In the genomic region with DNA sequence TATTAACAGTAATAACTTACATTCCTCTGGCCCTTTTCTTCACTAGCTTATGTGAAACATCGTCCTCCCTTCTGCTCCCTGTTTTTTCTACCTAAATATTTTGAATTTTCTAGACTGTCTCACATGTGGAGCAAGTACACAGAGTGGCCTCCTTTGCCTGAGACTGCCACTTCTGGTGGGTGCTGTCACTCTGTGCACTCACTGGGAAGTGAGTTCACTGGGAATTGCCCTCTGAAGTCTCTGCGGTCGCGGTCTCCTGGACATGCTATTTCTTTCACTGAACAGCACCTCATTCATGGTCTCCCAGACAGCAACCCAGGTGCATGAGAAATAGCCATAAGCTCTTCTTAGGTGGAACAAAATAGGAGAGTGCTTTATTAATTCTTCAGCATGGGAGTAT, we compare ENCODE assay signal across 14 cellular contexts.
DNase-seq lines count a peak whose midpoint lies in the region; ATAC-seq and TF ChIP-seq lines count a peak whose summit lies in the region.
"Had no signal": no experiment of that assay in that cellular context is flagged by ENCODE, and none has a peak within 500 bp of the region (broad histone marks: within the 10 kb centered on the region; RNA-seq: fewer than 3 reads in every experiment).

No MANE protein-coding gene starts in this region.

- H3K27ac Mint-ChIP-seq in nephron progenitor cell = no peak overlapping the region
- H3K27ac Mint-ChIP-seq: CD4-positive, alpha-beta memory T cell had no signal

- ATAC-seq in heart right ventricle (peak in 5 of 8 donors; percentile 25 to 71 (median 59)), GM21723 (IDR thresholded peaks at IDR 0.05; ENCODE audit: unreplicated experiment) (no peak)
- ATAC-seq: A549, GM12878 had no signal

- 40 to 44% methylated on average over 4 of the region's 4 CpGs for WGBS in heart right ventricle, 2 donors

- DNase-seq in heart right ventricle (no peak), right atrium auricular region (ENCODE audit: low spot score) (no peak), islet precursor cell (peak; percentile 63), nephron progenitor cell (peak; percentile 36), vagina (ENCODE audit: extremely low spot score in 2 of 2) (no peak)
- DNase-seq: BE2C; CD4-positive, alpha-beta memory T cell; DMS79; GOT3; H9 had no signal

- TF ChIP-seq CTCF in heart right ventricle (IDR thresholded peaks at IDR 0.05) = no peak
- TF ChIP-seq CTCF in right atrium auricular region (IDR thresholded peaks at IDR 0.05) = no peak
- no peak for TF ChIP-seq CTCF in nephron progenitor cell (IDR thresholded peaks at IDR 0.05)
- no peak for TF ChIP-seq CTCF in vagina (IDR thresholded peaks at IDR 0.05)

- no peak overlapping the region for H3K27ac ChIP-seq in heart right ventricle
- H3K27ac ChIP-seq in right atrium auricular region = no peak overlapping the region
- H3K27ac ChIP-seq in vagina = no peak overlapping the region
- H3K27ac ChIP-seq: A549, C4-2B had no signal

- no peaks in the 10 kb centered on the region for H3K36me3 Mint-ChIP-seq in nephron progenitor cell (ENCODE audit: low read depth)
- H3K36me3 Mint-ChIP-seq: CD4-positive, alpha-beta memory T cell had no signal

- H3K4me1 Mint-ChIP-seq in nephron progenitor cell = peaks cover 11% of the 10 kb centered on the region
- H3K4me1 Mint-ChIP-seq: CD4-positive, alpha-beta memory T cell had no signal

- H3K27me3 ChIP-seq in heart right ventricle (no peaks in the 10 kb centered on the region), right atrium auricular region (no peaks in the 10 kb centered on the region), vagina (no peaks in the 10 kb centered on the region)
- H3K27me3 ChIP-seq: BE2C had no signal

- peaks cover 3% of the 10 kb centered on the region for H3K27me3 Mint-ChIP-seq in nephron progenitor cell (ENCODE audit: low read depth, poor library complexity)
- H3K27me3 Mint-ChIP-seq: CD4-positive, alpha-beta memory T cell had no signal

- H3K4me3 ChIP-seq in heart right ventricle (no peak overlapping the region), right atrium auricular region (no peak overlapping the region), vagina (no peak overlapping the region)
- H3K4me3 ChIP-seq: A549, GM12878 had no signal

- H3K4me3 Mint-ChIP-seq in nephron progenitor cell = no peak overlapping the region
- H3K4me3 Mint-ChIP-seq: CD4-positive, alpha-beta memory T cell; H9 had no signal

- no peaks in the 10 kb centered on the region for H3K9me3 Mint-ChIP-seq in nephron progenitor cell
- H3K9me3 Mint-ChIP-seq: H9 had no signal

- TF ChIP-seq POLR2A in vagina (IDR thresholded peaks at IDR 0.05) = no peak

- H3K4me1 ChIP-seq in heart right ventricle = peaks cover 0 to 4% (median 0%) of the 10 kb centered on the region in 9 donors
- H3K4me1 ChIP-seq in right atrium auricular region = no peaks in the 10 kb centered on the region
- H3K4me1 ChIP-seq in vagina = no peaks in the 10 kb centered on the region
- H3K4me1 ChIP-seq: A549, BE2C had no signal

- intact Hi-C loops in heart right ventricle (cut with DNase I) = no loop called here
- intact Hi-C loops in vagina (cut with DNase I) = no loop called here

- H3K9me3 ChIP-seq in heart right ventricle (no peaks in the 10 kb centered on the region), right atrium auricular region (no peaks in the 10 kb centered on the region), vagina (no peaks in the 10 kb centered on the region)
- H3K9me3 ChIP-seq: A549, BE2C had no signal

- no peaks in the 10 kb centered on the region for H3K36me3 ChIP-seq in heart right ventricle
- H3K36me3 ChIP-seq in right atrium auricular region = no peaks in the 10 kb centered on the region
- H3K36me3 ChIP-seq in vagina = no peaks in the 10 kb centered on the region
- H3K36me3 ChIP-seq: BE2C had no signal

Comparison
In these comparisons a context has a peak if more than half of its experiments do, and no peak if none do; other contexts are left out.
1. DNase-seq: peak in islet precursor cell (single experiment) and nephron progenitor cell (single experiment); none in heart right ventricle (0 of 2), right atrium auricular region (single experiment) and vagina (0 of 2).